8 cellular contexts compared by ENCODE assay signal in genomic region chr5:128083033-128083810, GRCh38. TPM values are rescaled to one million over a fixed set of nuclear protein-coding genes. Genes with fewer than 3 reads are reported as not detected.
A peak's percentile ranks its signal among the peaks of the same experiment; 100 is the strongest.
DNase-seq lines count a peak whose midpoint lies in the region; ATAC-seq, FAIRE-seq and TF ChIP-seq lines count a peak whose summit lies in the region.

TSS of gene SLC12A2 (plus strand) at chr5:128083766. CDS start at chr5:128083955, 189 bp downstream.

- intact Hi-C loops in colonic mucosa (cut with DNase I), result loop anchor here (10.0 kb wide), 2 partner anchors 128 to 208 kb away; no protein-coding TSS in a partner anchor

- H3K27me3 ChIP-seq in BE2C (no peaks in the 10 kb centered on the region), colonic mucosa (no peaks in the 10 kb centered on the region), layer of hippocampus (ENCODE audit: control insufficient read depth, insufficient read depth, low read length) (no peaks in the 10 kb centered on the region)

- no peak for FAIRE-seq in GM19239 (lab: Jason Lieb, UNC)

- H3K9ac ChIP-seq in colonic mucosa (ENCODE audit: low read depth in 2 of 2, low read length in 2 of 2), result peak within 1 kb of the TSS; percentile 89 to 94

- peak; percentile 61 for ATAC-seq in HG03442 (IDR thresholded peaks at IDR 0.05; ENCODE audit: unreplicated experiment)

- H3K36me3 ChIP-seq in BE2C (no peaks in the 10 kb centered on the region), colonic mucosa (no peaks in the 10 kb centered on the region)

- TF ChIP-seq CTCF in BE2C (IDR thresholded peaks at IDR 0.05; ENCODE audit: low read depth, low read length) (no peak), colonic mucosa (IDR thresholded peaks at IDR 0.05) (no peak)

- DNase-seq in BE2C (peak; percentile 93), GM19239 (ENCODE audit: insufficient read length, low spot score) (peak; percentile 66), NCI-H524 treated with DMSO at 0.1 percent for 48 hours (lab: John Stamatoyannopoulos, UW) (peak; percentile 55), colonic mucosa (peak; percentile 92)
- peak; percentile 92 for DNase-seq in activated CD4-positive, alpha-beta T cell treated with anti-CD3 and anti-CD28 coated beads for 48 hours
- peak; percentile 72 to 84 (median 80) for DNase-seq in stimulated activated CD4-positive, alpha-beta T cell treated with anti-CD3 and anti-CD28 coated beads, Interleukin-1b, Interleukin-23, amount 100 ng/mL, for 24 hours (ENCODE audit: low read depth in 4 of 4, low spot score in 1 of 4)

- H3K27ac ChIP-seq in colonic mucosa (peak within 1 kb of the TSS; percentile 98), layer of hippocampus (ENCODE audit: low read depth, low read length) (peak within 1 kb of the TSS; percentile 97)

- H3K4me3 ChIP-seq in BE2C (ENCODE audit: low read depth, low read length) (peak within 1 kb of the TSS; percentile 71), colonic mucosa (peak within 1 kb of the TSS; percentile 81)

- no peaks in the 10 kb centered on the region for H3K9me3 ChIP-seq in BE2C
- no peaks in the 10 kb centered on the region for H3K9me3 ChIP-seq in colonic mucosa

- H3K4me1 ChIP-seq in BE2C (no peaks in the 10 kb centered on the region), colonic mucosa (peaks cover 3% of the 10 kb centered on the region)

RNA-seq across cellular contexts. Expression of gene SLC12A2, which starts in this region (rescaled TPM):
- polyA plus RNA-seq in BE2C (2012; ENCODE audit: insufficient read depth, insufficient read length, low read depth), result 4.0 TPM
- 100 to 1,000 TPM; 159 to 189 TPM for total RNA-seq in colonic mucosa

Comparison
In these comparisons a context has a peak if more than half of its experiments do, and no peak if none do; other contexts are left out.
1. Peak in every context shown above with its lines: DNase-seq, ATAC-seq, H3K4me3 ChIP-seq and H3K27ac ChIP-seq.